In genomic region chr5:6728011-6728794, GRCh38 we compare ENCODE assay signal across 9 cellular contexts. TPM values are rescaled to one million over a fixed set of nuclear protein-coding genes. Genes with fewer than 3 reads are reported as not detected.
DNase-seq lines count a peak whose midpoint lies in the region; ATAC-seq and TF ChIP-seq lines count a peak whose summit lies in the region.
"Had no signal": no experiment of that assay in that cellular context is flagged by ENCODE, and none has a peak within 500 bp of the region (broad histone marks: within the 10 kb centered on the region; RNA-seq: fewer than 3 reads in every experiment).

No MANE protein-coding gene starts in this region.

- ATAC-seq in CD4-positive, alpha-beta T cell (ENCODE audit: poor library complexity): no peak
- peak; percentile 79 for ATAC-seq in GM19324 (IDR thresholded peaks at IDR 0.05; ENCODE audit: low FRiP score, unreplicated experiment)
- peak; percentile 83 for ATAC-seq in HG03139 (IDR thresholded peaks at IDR 0.05; ENCODE audit: unreplicated experiment)

- intact Hi-C loops in CD4-positive, alpha-beta T cell (cut with DNase I, micrococcal nuclease): loop anchor here in 1 of 2 experiments (2.0 kb wide), 1 partner anchor 13 kb away; no protein-coding TSS in a partner anchor

- no peak for DNase-seq in CD4-positive, alpha-beta T cell
- peak; percentile 67 for DNase-seq in SHP77 treated with DMSO at 0.1 percent for 48 hours (lab: John Stamatoyannopoulos, UW)
- no peak for DNase-seq in progenitor cell of endocrine pancreas (ENCODE audit: low spot score, unreplicated experiment)
- DNase-seq in ecto neural progenitor cell (ENCODE audit: low spot score): no peak
- no peak for DNase-seq in AG08396 (ENCODE audit: low spot score)
- DNase-seq in dedifferentiated amniotic fluid mesenchymal stem cell (ENCODE audit: extremely low spot score): no peak

- no peak for TF ChIP-seq CTCF in CD4-positive, alpha-beta T cell (IDR thresholded peaks at IDR 0.05)
- no peak for TF ChIP-seq CTCF in progenitor cell of endocrine pancreas (IDR thresholded peaks at IDR 0.05; ENCODE audit: unreplicated experiment)

- H3K9me3 ChIP-seq in CD4-positive, alpha-beta T cell (ENCODE audit: control insufficient read depth, low read length): no peaks in the 10 kb centered on the region

- peak overlapping the region; percentile 21 for H3K27ac Mint-ChIP-seq in CD4-positive, alpha-beta T cell
- peak overlapping the region; percentile 75 for H3K27ac Mint-ChIP-seq in progenitor cell of endocrine pancreas

- H3K9me3 Mint-ChIP-seq in CD4-positive, alpha-beta T cell: no peaks in the 10 kb centered on the region
- no peaks in the 10 kb centered on the region for H3K9me3 Mint-ChIP-seq in progenitor cell of endocrine pancreas (ENCODE audit: low read depth)

- POLR2A ChIA-PET in CD4-positive, alpha-beta T cell (lab: Charles Lee): interaction anchor here (2.0 to 2.1 kb wide), 2 partner anchors 12 to 96 kb away, joined by 9 to 12 read pairs; partner anchors contain the start of genes NSUN2 and SRD5A1

- H3K36me3 Mint-ChIP-seq in CD4-positive, alpha-beta T cell (ENCODE audit: low read depth): peaks cover 41% of the 10 kb centered on the region
- peaks cover 1% of the 10 kb centered on the region for H3K36me3 Mint-ChIP-seq in progenitor cell of endocrine pancreas (ENCODE audit: insufficient read depth)

- peaks cover 94% of the 10 kb centered on the region for H3K4me1 Mint-ChIP-seq in CD4-positive, alpha-beta T cell (ENCODE audit: low read depth)
- H3K4me1 Mint-ChIP-seq in progenitor cell of endocrine pancreas (ENCODE audit: low read depth): peaks cover 36% of the 10 kb centered on the region

- no peak overlapping the region for H3K4me3 Mint-ChIP-seq in CD4-positive, alpha-beta T cell
- H3K4me3 Mint-ChIP-seq in progenitor cell of endocrine pancreas (ENCODE audit: low read depth): no peak overlapping the region

- H3K27me3 ChIP-seq in CD4-positive, alpha-beta T cell (ENCODE audit: control insufficient read depth, insufficient read depth, low read length): no peaks in the 10 kb centered on the region

- H3K27ac ChIP-seq in CD4-positive, alpha-beta T cell (ENCODE audit: low read depth, low read length): no peak overlapping the region
- H3K27ac ChIP-seq: parathyroid adenoma had no signal

- CTCF ChIA-PET in CD4-positive, alpha-beta T cell (lab: Charles Lee): interaction anchor here (1.0 to 2.6 kb wide), 2 partner anchors 11 to 17 kb away, joined by 3 to 8 read pairs; no protein-coding TSS in a partner anchor

- no peaks in the 10 kb centered on the region for H3K27me3 Mint-ChIP-seq in CD4-positive, alpha-beta T cell
- H3K27me3 Mint-ChIP-seq in progenitor cell of endocrine pancreas: no peaks in the 10 kb centered on the region

RNA-seq across cellular contexts. Expression of gene TENT4A, which starts 15.0 kb away (rescaled TPM):
- 10 to 100 TPM; 49.2 to 51.9 TPM for total RNA-seq in CD4-positive, alpha-beta T cell
- total RNA-seq in progenitor cell of endocrine pancreas: 30.0 and 31.8 TPM in 2 replicates
